Comparison of ENCODE assay signal across 7 cellular contexts in genomic region chr17:78979780-78980623, GRCh38. TPM values are rescaled to one million over a fixed set of nuclear protein-coding genes. Genes with fewer than 3 reads are reported as not detected.
DNase-seq lines count a peak whose midpoint lies in the region; ATAC-seq and TF ChIP-seq lines count a peak whose summit lies in the region.

Gene LGALS3BP (minus strand): TSS chr17:78979923. CDS start chr17:78977191, 2,732 bp downstream.

- no peaks in the 10 kb centered on the region for H3K36me3 ChIP-seq in vagina

- H3K27ac Mint-ChIP-seq in activated naive CD4-positive, alpha-beta T cell treated with anti-CD3 and anti-CD28 coated beads for 36 hours, result peak within 1 kb of the TSS; percentile 78
- H3K27ac Mint-ChIP-seq in naive thymus-derived CD8-positive, alpha-beta T cell, result peak within 1 kb of the TSS; percentile 80 to 97 (median 92)

- peaks cover 55% of the 10 kb centered on the region for H3K4me1 ChIP-seq in vagina

- no peaks in the 10 kb centered on the region for H3K36me3 Mint-ChIP-seq in activated naive CD4-positive, alpha-beta T cell treated with anti-CD3 and anti-CD28 coated beads for 36 hours (ENCODE audit: low read depth)
- H3K36me3 Mint-ChIP-seq in naive thymus-derived CD8-positive, alpha-beta T cell, result peaks cover 0 to 9% (median 0%) of the 10 kb centered on the region in 3 donors

- TF ChIP-seq CTCF in fibroblast of the aortic adventitia (IDR thresholded peaks at IDR 0.05; ENCODE audit: insufficient read depth, low read length) (no peak), vagina (IDR thresholded peaks at IDR 0.05) (no peak)

- H3K9me3 ChIP-seq in vagina, result no peaks in the 10 kb centered on the region

- peak within 1 kb of the TSS; percentile 74 for H3K4me3 Mint-ChIP-seq in activated naive CD4-positive, alpha-beta T cell treated with anti-CD3 and anti-CD28 coated beads for 36 hours
- peak within 1 kb of the TSS; percentile 71 to 91 (median 81) for H3K4me3 Mint-ChIP-seq in naive thymus-derived CD8-positive, alpha-beta T cell

- H3K9me3 Mint-ChIP-seq in activated naive CD4-positive, alpha-beta T cell treated with anti-CD3 and anti-CD28 coated beads for 36 hours, result no peaks in the 10 kb centered on the region
- no peaks in the 10 kb centered on the region for H3K9me3 Mint-ChIP-seq in naive thymus-derived CD8-positive, alpha-beta T cell

- no peaks in the 10 kb centered on the region for H3K27me3 ChIP-seq in vagina

- no peaks in the 10 kb centered on the region for H3K27me3 Mint-ChIP-seq in activated naive CD4-positive, alpha-beta T cell treated with anti-CD3 and anti-CD28 coated beads for 36 hours (ENCODE audit: low read depth)
- H3K27me3 Mint-ChIP-seq in naive thymus-derived CD8-positive, alpha-beta T cell, result no peaks in the 10 kb centered on the region

- peak within 1 kb of the TSS; percentile 89 for H3K27ac ChIP-seq in vagina

- intact Hi-C loops in activated naive CD4-positive, alpha-beta T cell treated with anti-CD3 and anti-CD28 coated beads for 36 hours (cut with micrococcal nuclease), result no loop called here
- intact Hi-C loops in vagina (cut with DNase I), result loop anchor here (10.0 kb wide), 1 partner anchor 55 kb away; the partner anchor contains the start of gene TIMP2

- POLR2A ChIA-PET in naive thymus-derived CD8-positive, alpha-beta T cell (lab: Charles Lee), result interaction anchor here (1.0 to 1.2 kb wide), 4 partner anchors 9 to 94 kb away, joined by 3 to 4 read pairs (median 3); partner anchors contain the start of genes CANT1 and ENGASE

- peak; percentile 87 to 93 for ATAC-seq in naive thymus-derived CD8-positive, alpha-beta T cell

- no peak for TF ChIP-seq POLR2A in vagina (IDR thresholded peaks at IDR 0.05)

- H3K4me3 ChIP-seq in fibroblast of the aortic adventitia (ENCODE audit: low read depth, low read length) (peak within 1 kb of the TSS; percentile 64), vagina (peak within 1 kb of the TSS; percentile 38 to 40)

- peak; percentile 69 for DNase-seq in GOT3 (lab: John Stamatoyannopoulos, UW)
- DNase-seq in NCI-H345 treated with DMSO at 0.1 percent for 48 hours (lab: John Stamatoyannopoulos, UW; ENCODE audit: unreplicated experiment), result peak; percentile 99
- DNase-seq in activated naive CD4-positive, alpha-beta T cell treated with anti-CD3 and anti-CD28 coated beads for 36 hours, result peak; percentile 59
- peak; percentile 83 for DNase-seq in fibroblast of the aortic adventitia (ENCODE audit: low read depth)
- peak in 9 of 10 donors; percentile 13 to 77 (median 32) for DNase-seq in naive thymus-derived CD8-positive, alpha-beta T cell
- no peak for DNase-seq in vagina (ENCODE audit: extremely low spot score in 2 of 2)
- no peak for DNase-seq in HUDEP-2 (lab: John Stamatoyannopoulos, UW; ENCODE audit: unreplicated experiment in 76 of 76)

- CTCF ChIA-PET in activated naive CD4-positive, alpha-beta T cell treated with anti-CD3 and anti-CD28 coated beads for 36 hours (lab: Charles Lee), result interaction anchor here (1.0 to 3.5 kb wide), 5 partner anchors 9 to 66 kb away, joined by 3 to 18 read pairs (median 5); no protein-coding TSS in a partner anchor

- peaks cover 26% of the 10 kb centered on the region for H3K4me1 Mint-ChIP-seq in activated naive CD4-positive, alpha-beta T cell treated with anti-CD3 and anti-CD28 coated beads for 36 hours (ENCODE audit: low read depth)
- H3K4me1 Mint-ChIP-seq in naive thymus-derived CD8-positive, alpha-beta T cell, result peaks cover 7 to 32% (median 19%) of the 10 kb centered on the region in 4 donors

RNA-seq across cellular contexts. Expression of gene LGALS3BP, which starts in this region (rescaled TPM):
- total RNA-seq in activated naive CD4-positive, alpha-beta T cell treated with anti-CD3 and anti-CD28 coated beads for 36 hours, result 10 to 100 TPM; 59.9 to 65.4 TPM
- 87.2 and 270 TPM in 2 replicates for total RNA-seq in fibroblast of the aortic adventitia (ENCODE audit: low replicate concordance)
- total RNA-seq in naive thymus-derived CD8-positive, alpha-beta T cell, result 10 to 100 TPM; 50.5 to 54.4 TPM
- 10 to 100 TPM; 51.5 to 90.6 (median 88.6) TPM for polyA plus RNA-seq in naive thymus-derived CD8-positive, alpha-beta T cell
- total RNA-seq in vagina, result 488 TPM

Comparison
In these comparisons a context has a peak if more than half of its experiments do, and no peak if none do; other contexts are left out.
1. DNase-seq: peak in GOT3 (single experiment), NCI-H345 treated with DMSO at 0.1 percent for 48 hours (single experiment), activated naive CD4-positive, alpha-beta T cell treated with anti-CD3 and anti-CD28 coated beads for 36 hours (single experiment), fibroblast of the aortic adventitia (single experiment) and naive thymus-derived CD8-positive, alpha-beta T cell (9 of 10); none in vagina (0 of 2) and HUDEP-2 (0 of 76).